14 cellular contexts compared by ENCODE assay signal in genomic region chr20:7855545-7855944, GRCh38.
"Had no signal": no experiment of that assay in that cellular context is flagged by ENCODE, and none has a peak within 500 bp of the region (broad histone marks: within the 10 kb centered on the region; RNA-seq: fewer than 3 reads in every experiment).

No MANE protein-coding gene starts in this region.

- DNase-seq: activated CD4-positive, alpha-beta T cell treated with anti-CD3 and anti-CD28 coated beads for 1 hour; activated CD4-positive, alpha-beta T cell treated with anti-CD3 and anti-CD28 coated beads, Interleukin-2, amount 50 U/mL, for 48 hours; activated CD8-positive, alpha-beta memory T cell treated with anti-CD3 and anti-CD28 coated beads, Interleukin-2, amount 10 ng/mL, durations not matched to agents 7 days and 5 days; activated gamma-delta T cell treated with Interleukin-2 at 50 U/mL for 16 hours; activated naive CD8-positive, alpha-beta T cell treated with anti-CD3 and anti-CD28 coated beads for 36 hours; activated T-cell treated with anti-CD3 and anti-CD28 coated beads, Interleukin-2, amount 50 U/mL, for 48 hours; foreskin melanocyte; head of caudate nucleus; nucleus accumbens; stimulated activated CD4-positive, alpha-beta T cell treated with anti-CD3 and anti-CD28 coated beads, Interleukin-4, amount 100 ng/mL, for 1 hour; stimulated activated CD8-positive, alpha-beta memory T cell treated with anti-CD3 and anti-CD28 coated beads, Interleukin-4, amount 100 ng/mL, for 48 hours had no signal

- H3K27ac Mint-ChIP-seq: activated CD8-positive, alpha-beta memory T cell treated with anti-CD3 and anti-CD28 coated beads, Interleukin-2, amount 10 ng/mL, durations not matched to agents 7 days and 5 days; activated naive CD8-positive, alpha-beta T cell treated with anti-CD3 and anti-CD28 coated beads for 36 hours; memory B cell; natural killer cell treated with Interleukin-12 subunit alpha and Interleukin-12 subunit beta and Interleukin-15 and Interleukin-18, amount 100 ng/mL, for 72 hours; stimulated activated naive CD8-positive, alpha-beta T cell treated with anti-CD3 and anti-CD28 coated beads, Interleukin-15, Interleukin-2, amounts not matched to agents 100 ng/mL and 50 ng/mL, for 24 hours had no signal

- H3K4me1 Mint-ChIP-seq: activated naive CD8-positive, alpha-beta T cell treated with anti-CD3 and anti-CD28 coated beads for 36 hours; memory B cell had no signal

- H3K9me3 Mint-ChIP-seq: activated naive CD8-positive, alpha-beta T cell treated with anti-CD3 and anti-CD28 coated beads for 36 hours; memory B cell; natural killer cell treated with Interleukin-12 subunit alpha and Interleukin-12 subunit beta and Interleukin-15 and Interleukin-18, amount 100 ng/mL, for 72 hours; stimulated activated naive CD8-positive, alpha-beta T cell treated with anti-CD3 and anti-CD28 coated beads, Interleukin-15, Interleukin-2, amounts not matched to agents 100 ng/mL and 50 ng/mL, for 24 hours had no signal

- H3K4me3 Mint-ChIP-seq: activated CD8-positive, alpha-beta memory T cell treated with anti-CD3 and anti-CD28 coated beads, Interleukin-2, amount 10 ng/mL, durations not matched to agents 7 days and 5 days; activated naive CD8-positive, alpha-beta T cell treated with anti-CD3 and anti-CD28 coated beads for 36 hours; memory B cell; natural killer cell treated with Interleukin-12 subunit alpha and Interleukin-12 subunit beta and Interleukin-15 and Interleukin-18, amount 100 ng/mL, for 72 hours; stimulated activated naive CD8-positive, alpha-beta T cell treated with anti-CD3 and anti-CD28 coated beads, Interleukin-15, Interleukin-2, amounts not matched to agents 100 ng/mL and 50 ng/mL, for 24 hours had no signal

- H3K36me3 Mint-ChIP-seq: activated CD8-positive, alpha-beta memory T cell treated with anti-CD3 and anti-CD28 coated beads, Interleukin-2, amount 10 ng/mL, durations not matched to agents 7 days and 5 days; activated naive CD8-positive, alpha-beta T cell treated with anti-CD3 and anti-CD28 coated beads for 36 hours; memory B cell; natural killer cell treated with Interleukin-12 subunit alpha and Interleukin-12 subunit beta and Interleukin-15 and Interleukin-18, amount 100 ng/mL, for 72 hours had no signal
